10 cellular contexts compared by ENCODE assay signal in genomic region chr12:131916306-131917138, GRCh38.
"Had no signal": no experiment of that assay in that cellular context is flagged by ENCODE, and none has a peak within 500 bp of the region (broad histone marks: within the 10 kb centered on the region; RNA-seq: fewer than 3 reads in every experiment).

No MANE protein-coding gene starts in this region.

- H3K4me3 ChIP-seq: dorsolateral prefrontal cortex, ovary, tibial nerve had no signal

- DNase-seq: activated CD4-positive, alpha-beta memory T cell treated with anti-CD3 and anti-CD28 coated beads for 36 hours; activated naive CD8-positive, alpha-beta T cell treated with anti-CD3 and anti-CD28 coated beads, Interleukin-2, amount 10 ng/mL, durations not matched to agents 7 days and 5 days; activated T-cell treated with anti-CD3 and anti-CD28 coated beads, Interleukin-2, amount 50 U/mL, for 72 hours; mesendoderm; small intestine; T-helper 9 cell had no signal

- H3K4me1 Mint-ChIP-seq: activated naive CD8-positive, alpha-beta T cell treated with anti-CD3 and anti-CD28 coated beads, Interleukin-2, amount 10 ng/mL, durations not matched to agents 7 days and 5 days had no signal

- H3K27ac Mint-ChIP-seq: activated CD4-positive, alpha-beta memory T cell treated with anti-CD3 and anti-CD28 coated beads for 36 hours; activated naive CD8-positive, alpha-beta T cell treated with anti-CD3 and anti-CD28 coated beads, Interleukin-2, amount 10 ng/mL, durations not matched to agents 7 days and 5 days; activated T-cell treated with anti-CD3 and anti-CD28 coated beads, Interleukin-2, amount 50 U/mL, for 72 hours had no signal

- H3K9me3 Mint-ChIP-seq: activated CD4-positive, alpha-beta memory T cell treated with anti-CD3 and anti-CD28 coated beads for 36 hours; activated naive CD8-positive, alpha-beta T cell treated with anti-CD3 and anti-CD28 coated beads, Interleukin-2, amount 10 ng/mL, durations not matched to agents 7 days and 5 days; activated T-cell treated with anti-CD3 and anti-CD28 coated beads, Interleukin-2, amount 50 U/mL, for 72 hours had no signal

- H3K27me3 Mint-ChIP-seq: activated CD4-positive, alpha-beta memory T cell treated with anti-CD3 and anti-CD28 coated beads for 36 hours; activated naive CD8-positive, alpha-beta T cell treated with anti-CD3 and anti-CD28 coated beads, Interleukin-2, amount 10 ng/mL, durations not matched to agents 7 days and 5 days had no signal

- ATAC-seq: activated T-cell treated with anti-CD3 and anti-CD28 coated beads, Interleukin-2, amount 50 U/mL, for 72 hours; left lobe of liver had no signal

- H3K9me3 ChIP-seq: ovary, tibial nerve had no signal

- H3K4me3 Mint-ChIP-seq: activated CD4-positive, alpha-beta memory T cell treated with anti-CD3 and anti-CD28 coated beads for 36 hours; activated naive CD8-positive, alpha-beta T cell treated with anti-CD3 and anti-CD28 coated beads, Interleukin-2, amount 10 ng/mL, durations not matched to agents 7 days and 5 days; activated T-cell treated with anti-CD3 and anti-CD28 coated beads, Interleukin-2, amount 50 U/mL, for 72 hours had no signal

- H3K36me3 ChIP-seq: ovary had no signal

- H3K36me3 Mint-ChIP-seq: activated naive CD8-positive, alpha-beta T cell treated with anti-CD3 and anti-CD28 coated beads, Interleukin-2, amount 10 ng/mL, durations not matched to agents 7 days and 5 days had no signal

- H3K27me3 ChIP-seq: dorsolateral prefrontal cortex, ovary, tibial nerve had no signal

- H3K27ac ChIP-seq: ovary, tibial nerve had no signal
